In genomic region chr3:68403741-68404140, GRCh38 we compare ENCODE assay signal across 22 cellular contexts.
"Had no signal": no experiment of that assay in that cellular context is flagged by ENCODE, and none has a peak within 500 bp of the region (broad histone marks: within the 10 kb centered on the region; RNA-seq: fewer than 3 reads in every experiment).

No MANE protein-coding gene starts in this region.

- H3K4me1 ChIP-seq: esophagus muscularis mucosa, foreskin keratinocyte, prostate gland, spleen, testis, tibial artery, upper lobe of left lung had no signal

- H3K27me3 ChIP-seq: esophagus muscularis mucosa, foreskin keratinocyte, sigmoid colon, spleen, testis, tibial artery, upper lobe of left lung had no signal

- H3K27ac ChIP-seq: esophagus muscularis mucosa, foreskin keratinocyte, prostate gland, spleen, testis, tibial artery, upper lobe of left lung had no signal

- H3K36me3 ChIP-seq: esophagus muscularis mucosa, prostate gland, sigmoid colon, spleen, tibial artery, upper lobe of left lung had no signal

- H3K9me3 ChIP-seq: esophagus muscularis mucosa, prostate gland, sigmoid colon, spleen, testis, tibial artery, upper lobe of left lung had no signal

- DNase-seq: central memory CD4-positive, alpha-beta T cell; effector CD8-positive, alpha-beta T cell; foreskin keratinocyte; left cardiac atrium; left ventricle myocardium superior; midbrain; naive thymus-derived CD8-positive, alpha-beta T cell; nephron progenitor cell; nucleus accumbens; right cardiac atrium; sigmoid colon; spleen; stimulated activated CD4-positive, alpha-beta T cell treated with anti-CD3 and anti-CD28 coated beads, Interleukin-4, amount 100 ng/mL, for 4 hours; stimulated activated naive CD8-positive, alpha-beta T cell treated with anti-CD3 and anti-CD28 coated beads, Interleukin-15, Interleukin-2, amounts not matched to agents 100 U/mL and 50 U/mL, for 24 hours; substantia nigra; testis; tibial artery; upper lobe of left lung had no signal

- ATAC-seq: foreskin keratinocyte; left cardiac atrium; left ventricle myocardium superior; naive thymus-derived CD8-positive, alpha-beta T cell; right cardiac atrium; stimulated activated memory B cell treated with anti-CD40 and anti-IgM and Interleukin-4, amounts not matched to agents 10 μg/mL and 1 μg/mL and 100 μg/mL, for 72 hours; stimulated activated naive CD8-positive, alpha-beta T cell treated with anti-CD3 and anti-CD28 coated beads, Interleukin-15, Interleukin-2, amounts not matched to agents 100 U/mL and 50 U/mL, for 24 hours had no signal

- H3K4me3 ChIP-seq: esophagus muscularis mucosa, lung, prostate gland, sigmoid colon, spleen, testis, tibial artery, upper lobe of left lung had no signal
